ENCODE assay signal across 8 cellular contexts in genomic region chr13:52454825-52455676, GRCh38. TPM values are rescaled to one million over a fixed set of nuclear protein-coding genes. Genes with fewer than 3 reads are reported as not detected.
A peak's percentile ranks its signal among the peaks of the same experiment; 100 is the strongest.
DNase-seq lines count a peak whose midpoint lies in the region; ATAC-seq, FAIRE-seq and TF ChIP-seq lines count a peak whose summit lies in the region.

TSS of gene CKAP2 (plus strand) at chr13:52455478. CDS start at chr13:52455557, 79 bp downstream.

- TF ChIP-seq EP300 in H1 (IDR thresholded peaks at IDR 0.05; ENCODE audit: borderline replicate concordance in 1 of 2, low read depth in 2 of 2, low read length in 2 of 2) = no peak

- H4K8ac ChIP-seq in H1 (ENCODE audit: extremely low read depth, insufficient read depth, low read length) (peak within 1 kb of the TSS; percentile 69; the same call in 1 of the 2 replicates), mesenchymal stem cell (ENCODE audit: low read length) (no peak within 1 kb of the TSS)

- peak within 1 kb of the TSS; percentile 84 to 89 (median 88) for H3K9ac ChIP-seq in H1 (replicated peaks in 1 of 4; ENCODE audit: extremely low read depth in 1 of 4, low read depth in 3 of 4, low read length in 3 of 4)
- H3K9ac ChIP-seq in mesenchymal stem cell (ENCODE audit: low read length) = peak within 1 kb of the TSS; percentile 88

- H3K9me3 ChIP-seq in H1 (ENCODE audit: insufficient read depth in 2 of 2, low read depth in 1 of 2, low read length in 1 of 2) = no peaks in the 10 kb centered on the region
- H3K9me3 ChIP-seq in mesenchymal stem cell (ENCODE audit: control insufficient read depth, low read length) = no peaks in the 10 kb centered on the region

- peak within 1 kb of the TSS; percentile 69 to 96 (median 84) for H3K4me3 ChIP-seq in H1 (ENCODE audit: extremely low read depth in 1 of 4, insufficient read depth in 2 of 4, low read depth in 3 of 4, low read length in 4 of 4)
- H3K4me3 ChIP-seq in mesenchymal stem cell (ENCODE audit: insufficient read depth in 1 of 2, low read depth in 1 of 2, low read length in 2 of 2) = peak within 1 kb of the TSS; percentile 83 to 95

- peaks cover 2 to 7% (median 3%) of the 10 kb centered on the region in 4 experiments; a peak in 4 of 7 replicates for H3K4me1 ChIP-seq in H1 (replicated peaks in 1 of 4; ENCODE audit: control insufficient read depth in 3 of 4, insufficient read depth in 4 of 4, low read length in 3 of 4)
- peaks cover 9% of the 10 kb centered on the region for H3K4me1 ChIP-seq in mesenchymal stem cell (ENCODE audit: control insufficient read depth, insufficient read depth, low read depth, low read length)

- POLR2A ChIA-PET in H1 (lab: Charles Lee; ENCODE audit: partially characterized antibody) = no interaction called here

- peak within 1 kb of the TSS; percentile 98 for H4K5ac ChIP-seq in H1 (ENCODE audit: insufficient read length, low read depth, low read length)

- H3K27me3 ChIP-seq in H1 (replicated peaks in 1 of 4; ENCODE audit: control insufficient read depth in 3 of 4, extremely low read depth in 1 of 4, insufficient read depth in 3 of 4, low read length in 3 of 4) = no peaks in the 10 kb centered on the region
- no peaks in the 10 kb centered on the region for H3K27me3 ChIP-seq in mesenchymal stem cell (ENCODE audit: control insufficient read depth in 1 of 2, insufficient read depth in 1 of 2, low read length in 2 of 2)

- H2BK12ac ChIP-seq in H1 (ENCODE audit: low read depth, low read length) (peak within 1 kb of the TSS; percentile 97), mesenchymal stem cell (ENCODE audit: low read length in 2 of 2) (peak within 1 kb of the TSS in 1 of 2 experiments; percentile 79)

- WGBS in H1 (ENCODE audit: extremely low coverage in 1 of 2, insufficient coverage in 1 of 2, insufficient read length in 1 of 2, insufficient replicate concordance in 2 of 2, low coverage in 1 of 2, low lambda C conversion rate in 2 of 2, missing lambda C conversion rate in 1 of 2), 2 experiments = 1% methylated on average over 53 of the region's 56 CpGs; no CpG with 5 or more reads in 1 of the 2 experiments
- under 1% methylated on average over 55 of the region's 56 CpGs for WGBS in mesenchymal stem cell

- H3K27ac ChIP-seq in H1 (ENCODE audit: low read depth, low read length) = peak within 1 kb of the TSS; percentile 72
- H3K27ac ChIP-seq in mesenchymal stem cell (ENCODE audit: low read length, poor library complexity, severe bottlenecking) = peak within 1 kb of the TSS; percentile 94

- H3K18ac ChIP-seq in H1 (ENCODE audit: extremely low read depth, low read length) = peak within 1 kb of the TSS; percentile 85
- H3K18ac ChIP-seq in mesenchymal stem cell (ENCODE audit: low read depth in 1 of 2, low read length in 2 of 2) = peak within 1 kb of the TSS; percentile 87 to 88

- H3K79me2 ChIP-seq in H1 (ENCODE audit: control insufficient read depth in 1 of 2, insufficient read depth in 2 of 2, low read length in 2 of 2) = peaks cover 0 to 21% of the 10 kb centered on the region in 2 experiments; a peak in 2 of 4 replicates

- H2BK120ac ChIP-seq in H1 (replicated peaks; ENCODE audit: low read depth, low read length) (no peak within 1 kb of the TSS), mesenchymal stem cell (ENCODE audit: low read depth, low read length) (no peak within 1 kb of the TSS)

- H3K79me1 ChIP-seq in H1 (ENCODE audit: low read depth, low read length) (no peaks in the 10 kb centered on the region), mesenchymal stem cell (replicated peaks; ENCODE audit: low read length, poor library complexity, severe bottlenecking) (peaks cover 5% of the 10 kb centered on the region)

- H3K23ac ChIP-seq in H1 (ENCODE audit: insufficient read length) = no peak within 1 kb of the TSS
- peak within 1 kb of the TSS in 1 of 2 experiments; percentile 79 for H3K23ac ChIP-seq in mesenchymal stem cell (ENCODE audit: low read length in 2 of 2)

- peak; percentile 19 for FAIRE-seq in H1 (lab: Jason Lieb, UNC)

- TF ChIP-seq CTCF in H1 (IDR thresholded peaks at IDR 0.05; ENCODE audit: control extremely low read depth in 1 of 3, insufficient read depth in 1 of 3, low read depth in 1 of 3, low read length in 3 of 3) = 0 out of 4 replicates have a peak, but pooled peaks of 1 of the 3 experiments have one; percentile 4

- H2BK20ac ChIP-seq in H1 (ENCODE audit: low read length) = no peak within 1 kb of the TSS

- H4K91ac ChIP-seq in H1 (replicated peaks; ENCODE audit: insufficient read length, low read length) (no peak within 1 kb of the TSS), mesenchymal stem cell (ENCODE audit: low read length) (peak within 1 kb of the TSS; percentile 59)

- H3K4me2 ChIP-seq in H1 (ENCODE audit: insufficient read depth in 1 of 2, low read depth in 2 of 2, low read length in 2 of 2) = peak within 1 kb of the TSS; percentile 92 to 93
- H3K4me2 ChIP-seq in mesenchymal stem cell (ENCODE audit: low read length, poor library complexity, severe bottlenecking) = peak within 1 kb of the TSS; percentile 72

- H3K23me2 ChIP-seq in H1 (ENCODE audit: low read depth, low read length) = peaks cover 5% of the 10 kb centered on the region

- peak within 1 kb of the TSS; percentile 86 for H2AFZ ChIP-seq in H1 (ENCODE audit: low read length)
- peak within 1 kb of the TSS; percentile 90 for H2AFZ ChIP-seq in mesenchymal stem cell (ENCODE audit: low read depth, low read length)

- DNase-seq in COLO668 (lab: John Stamatoyannopoulos, UW; ENCODE audit: unreplicated experiment) (peak; percentile 99), HT1080 (ENCODE audit: low read depth) (peak; percentile 95), NOMO-1 treated with DMSO at 0.1 percent for 48 hours (lab: John Stamatoyannopoulos, UW; ENCODE audit: unreplicated experiment) (peak; percentile 96), H1 (ENCODE audit: low read depth in 1 of 2, low spot score in 2 of 2) (peak; percentile 77 to 89), mesenchymal stem cell (peak; percentile 96)
- peak; percentile 82 to 85 for DNase-seq in activated CD8-positive, alpha-beta memory T cell treated with anti-CD3 and anti-CD28 coated beads for 4 hours (ENCODE audit: low read depth in 2 of 2)
- DNase-seq in stimulated activated CD8-positive, alpha-beta memory T cell treated with anti-CD3 and anti-CD28 coated beads, Interleukin-12 subunit alpha, Interleukin-12 subunit beta, amount 100 ng/mL, for 4 hours (ENCODE audit: low read depth) = peak; percentile 85

- TF ChIP-seq RAD21 in H1 (IDR thresholded peaks at IDR 0.05 in 1 of 2, conservative IDR thresholded peaks at IDR 0.05 in 1 of 2; ENCODE audit: low read depth in 2 of 2, low read length in 2 of 2) = peak in 1 of 2 experiments; percentile 14; a peak in 1 of 4 replicates

- no peak within 1 kb of the TSS for H3K14ac ChIP-seq in H1 (ENCODE audit: insufficient read length)
- H3K14ac ChIP-seq in mesenchymal stem cell (ENCODE audit: low read length in 2 of 2) = peak within 1 kb of the TSS in 1 of 2 experiments; percentile 79

- CTCF ChIA-PET in H1 (lab: Charles Lee; ENCODE audit: partially characterized antibody) = no interaction called here

- peaks cover 0 to 2% of the 10 kb centered on the region in 2 experiments for H4K20me1 ChIP-seq in H1 (replicated peaks in 1 of 2; ENCODE audit: control insufficient read depth in 1 of 2, insufficient read depth in 2 of 2, low read length in 2 of 2)

- H2AK5ac ChIP-seq in H1 (ENCODE audit: low read depth, low read length) (no peak within 1 kb of the TSS), mesenchymal stem cell (ENCODE audit: low read length, severe bottlenecking) (no peak within 1 kb of the TSS)

- peak; percentile 92 to 95 for TF ChIP-seq POLR2A in H1 (IDR thresholded peaks at IDR 0.05; ENCODE audit: control extremely low read depth in 1 of 2, low read depth in 2 of 2, low read length in 2 of 2)

- H3K36me3 ChIP-seq in H1 (ENCODE audit: control insufficient read depth in 2 of 4, insufficient read depth in 4 of 4, low read length in 3 of 4) (peaks cover 0 to 31% (median 7%) of the 10 kb centered on the region in 4 experiments; a peak in 4 of 8 replicates), mesenchymal stem cell (ENCODE audit: control insufficient read depth in 1 of 2, insufficient read depth in 2 of 2, low read depth in 1 of 2, low read length in 2 of 2) (peaks cover 3% of the 10 kb centered on the region in 2 experiments)

- H3K4ac ChIP-seq in H1 (replicated peaks; ENCODE audit: insufficient read length, low read depth, low read length) (peak within 1 kb of the TSS; percentile 70), mesenchymal stem cell (ENCODE audit: low read depth in 1 of 2, low read length in 2 of 2) (peak within 1 kb of the TSS in 1 of 2 experiments; percentile 71)

- ATAC-seq in GM21360 (IDR thresholded peaks at IDR 0.05; ENCODE audit: unreplicated experiment) = peak; percentile 71

- peak within 1 kb of the TSS; percentile 98 for H3K56ac ChIP-seq in H1 (replicated peaks; ENCODE audit: insufficient read length, low read depth, low read length)

- peak within 1 kb of the TSS; percentile 90 for H2BK5ac ChIP-seq in H1 (ENCODE audit: low read depth, low read length)
- peak within 1 kb of the TSS; percentile 49 for H2BK5ac ChIP-seq in mesenchymal stem cell (ENCODE audit: low read depth, low read length, poor library complexity, severe bottlenecking)

- no peak within 1 kb of the TSS for H2BK15ac ChIP-seq in H1 (ENCODE audit: low read length)
- no peak within 1 kb of the TSS for H2BK15ac ChIP-seq in mesenchymal stem cell (ENCODE audit: low read depth, poor library complexity, severe bottlenecking)

TF ChIP-seq in H1, 55 proteins besides CTCF, POLR2A, EP300 and RAD21 (continues in another document):
- no peak for TF ChIP-seq POU5F1 (IDR thresholded peaks at IDR 0.05; ENCODE audit: low read depth, low read length)
- TF ChIP-seq BACH1 (IDR thresholded peaks at IDR 0.05; ENCODE audit: low read length) = no peak
- no peak for TF ChIP-seq NANOG (IDR thresholded peaks at IDR 0.05; ENCODE audit: insufficient read depth, low read depth, low read length, poor library complexity, severe bottlenecking)
- TF ChIP-seq EGR1 (IDR thresholded peaks at IDR 0.05; ENCODE audit: borderline replicate concordance, low read depth, low read length) = no peak
- no peak for TF ChIP-seq YY1 (IDR thresholded peaks at IDR 0.05; ENCODE audit: low read depth, low read length)

RNA-seq across cellular contexts. Expression of gene CKAP2, which starts in this region (rescaled TPM):
- total RNA-seq in HT1080 (2014; rRNA removed; shearing (Covaris generic)) = 43.7 and 60.0 TPM in 2 replicates
- polyA plus RNA-seq in HT1080 (2015; cell fraction: cytosol; rRNA removed) = 53.1 and 65.4 TPM in 2 replicates
- 95.9 and 101 TPM in 2 replicates for polyA plus RNA-seq in HT1080 (2015; cell fraction: nucleus; rRNA removed)
- 65.2 and 70.7 TPM in 2 replicates for total RNA-seq in H1 (2021; fragmentation: NEBNext Ultra II Directional; extraction: Animal tissue kit (Norgen Biotek cat#: 25700))
- polyA plus RNA-seq in H1 (2011; rRNA removed) = 5.9 and 8.3 TPM in 2 replicates
- polyA plus RNA-seq in H1 (2011; cell fraction: cytosol; rRNA removed) = 13.3 TPM
- 7.2 TPM for polyA plus RNA-seq in H1 (2011; cell fraction: nucleus; rRNA removed)
- polyA plus RNA-seq in H1 (2012, experiment 1 of 2) = 17.7 to 34.7 TPM (median 22.2 TPM) in 4 replicates
- polyA plus RNA-seq in H1 (2012, experiment 2 of 2) = 2.3 TPM
- 49.2 TPM for polyA plus RNA-seq in H1 (2013, experiment 1 of 2)
- polyA plus RNA-seq in H1 (2013, experiment 2 of 2) = 48.3 TPM
- polyA minus RNA-seq in H1 (2011; rRNA and poly(A)+ RNA removed) = 12.9 and 21.4 TPM in 2 replicates
- 22.8 TPM for polyA minus RNA-seq in H1 (2011; cell fraction: cytosol; rRNA and poly(A)+ RNA removed)
- 28.1 TPM for polyA minus RNA-seq in H1 (2011; cell fraction: nucleus; rRNA and poly(A)+ RNA removed)
- 22.2 TPM for polyA plus RNA-seq in mesenchymal stem cell (2013, experiment 1 of 2)
- polyA plus RNA-seq in mesenchymal stem cell (2013, experiment 2 of 2) = 23.1 TPM

Comparison
In these comparisons a context has a peak if more than half of its experiments do, and no peak if none do; other contexts are left out.
1. Peak in every context shown above with its lines: DNase-seq, ATAC-seq, H3K4me3 ChIP-seq and H3K27ac ChIP-seq.